ENCODE assay signal across 8 cellular contexts in the genomic region with DNA sequence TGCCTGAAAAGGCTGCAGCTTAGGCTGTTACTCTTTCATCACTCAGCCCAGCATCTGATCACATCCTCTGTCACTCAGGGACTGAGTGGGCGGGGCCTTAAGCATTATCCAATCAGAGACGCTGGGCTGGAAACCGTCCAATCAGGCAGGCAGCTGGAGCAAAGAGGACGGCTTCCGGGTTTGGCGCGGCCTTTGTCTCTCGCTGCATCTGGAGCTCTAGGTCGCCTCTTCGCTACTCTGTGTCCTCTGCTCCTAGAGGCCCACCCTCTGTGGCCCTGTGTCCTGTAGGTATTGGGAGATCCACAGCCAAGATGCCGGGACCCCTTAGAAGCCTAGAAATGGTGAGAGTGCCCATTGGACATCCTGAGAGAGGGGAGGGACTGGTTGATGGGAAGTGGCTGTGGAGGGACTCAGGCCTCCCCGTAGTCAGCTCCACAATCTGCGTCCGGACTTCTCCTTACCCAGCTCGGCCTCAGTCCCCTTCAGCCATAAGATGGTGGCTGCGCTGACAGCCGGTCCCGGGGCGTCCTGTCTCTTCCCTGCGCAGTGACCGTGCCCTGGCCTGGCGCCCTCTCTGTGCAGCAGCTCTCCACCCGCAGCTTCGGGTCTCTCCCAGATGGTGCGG. TPM values are rescaled to one million over a fixed set of nuclear protein-coding genes. Genes with fewer than 3 reads are reported as not detected.
A peak's percentile ranks its signal among the peaks of the same experiment; 100 is the strongest.
DNase-seq lines count a peak whose midpoint lies in the region; ATAC-seq and TF ChIP-seq lines count a peak whose summit lies in the region.

ZNF486 (plus strand) TSS at position 195 of the 625 bp plus-strand sequence; CDS start at position 312, 117 bp downstream.

- DNase-seq in GM20000 (ENCODE audit: low spot score) (peak; percentile 82), HuH-7.5 (ENCODE audit: low spot score) (peak; percentile 39), WTC11 (ENCODE audit: low spot score) (peak; percentile 98), caudate nucleus (lab: John Stamatoyannopoulos, UW) (peak; percentile 57 to 99 (median 91)), immature natural killer cell (peak; percentile 90 to 93 (median 92)), NOMO-1 treated with DMSO at 0.1 percent for 48 hours (lab: John Stamatoyannopoulos, UW; ENCODE audit: unreplicated experiment) (no peak)

- H3K27me3 Mint-ChIP-seq in WTC11 (ENCODE audit: low read depth) (no peaks in the 10 kb centered on the region), immature natural killer cell (ENCODE audit: low read depth in 3 of 3) (peaks cover 2 to 7% (median 6%) of the 10 kb centered on the region in 3 donors)

- H3K27me3 ChIP-seq in BLaER1 treated with 17β-estradiol and CSF1 and Interleukin-3, amounts not matched to agents 10 nM and 100 nM, result no peaks in the 10 kb centered on the region

- H3K4me3 Mint-ChIP-seq in WTC11, result peak within 1 kb of the TSS; percentile 98
- peak within 1 kb of the TSS; percentile 97 to 99 (median 98) for H3K4me3 Mint-ChIP-seq in immature natural killer cell

- no peaks in the 10 kb centered on the region for H4K20me1 ChIP-seq in BLaER1 treated with 17β-estradiol and CSF1 and Interleukin-3, amounts not matched to agents 10 nM and 100 nM

- H3K36me3 Mint-ChIP-seq in WTC11, result peaks cover 30% of the 10 kb centered on the region
- peaks cover 0 to 19% (median 19%) of the 10 kb centered on the region in 3 donors for H3K36me3 Mint-ChIP-seq in immature natural killer cell

- ATAC-seq in WTC11, result peak; percentile 97

- H3K27ac ChIP-seq in BLaER1 treated with 17β-estradiol and CSF1 and Interleukin-3, amounts not matched to agents 10 nM and 100 nM, result peak within 1 kb of the TSS; percentile 61 to 94 (median 88)
- H3K27ac ChIP-seq in caudate nucleus (ENCODE audit: low read depth, low read length), result no peak within 1 kb of the TSS
- peak within 1 kb of the TSS in 19 of 21 experiments; percentile 14 to 83 (median 70) for H3K27ac ChIP-seq in skin epidermis

- H3K9me3 ChIP-seq in BLaER1 treated with 17β-estradiol and CSF1 and Interleukin-3, amounts not matched to agents 10 nM and 100 nM (replicated peaks in 1 of 11), result peaks cover 98 to 100% (median 99%) of the 10 kb centered on the region in 11 experiments

- H3K4me2 ChIP-seq in BLaER1 treated with 17β-estradiol and CSF1 and Interleukin-3, amounts not matched to agents 10 nM and 100 nM, result peak within 1 kb of the TSS; percentile 41 to 76 (median 60)

- CTCF ChIA-PET in WTC11 (lab: Charles Lee), result interaction anchor here (0.6 to 2.1 kb wide), 8 partner anchors 19 to 635 kb away, joined by 3 to 20 read pairs (median 4); partner anchors contain the start of gene ZNF682

- peaks cover 33 to 73% (median 61%) of the 10 kb centered on the region in 11 experiments for H3K36me3 ChIP-seq in BLaER1 treated with 17β-estradiol and CSF1 and Interleukin-3, amounts not matched to agents 10 nM and 100 nM

- peak within 1 kb of the TSS; percentile 77 to 90 (median 83) for H3K9ac ChIP-seq in BLaER1 treated with 17β-estradiol and CSF1 and Interleukin-3, amounts not matched to agents 10 nM and 100 nM

- POLR2A ChIA-PET in WTC11 (lab: Charles Lee), result interaction anchor here (0.6 to 2.7 kb wide), 20 partner anchors 12 to 1441 kb away, joined by 3 to 19 read pairs (median 4); partner anchors contain the start of genes ZNF682 and ZNF90

- peak within 1 kb of the TSS; percentile 98 for H3K27ac Mint-ChIP-seq in WTC11
- peak within 1 kb of the TSS; percentile 89 to 96 (median 94) for H3K27ac Mint-ChIP-seq in immature natural killer cell

- H3K9me3 Mint-ChIP-seq in WTC11 (no peaks in the 10 kb centered on the region; the same call in 1 of the 2 replicates), immature natural killer cell (peaks cover 0 to 2% (median 0%) of the 10 kb centered on the region in 6 donors)

- H3K4me1 Mint-ChIP-seq in WTC11 (peaks cover 51% of the 10 kb centered on the region), immature natural killer cell (peaks cover 31 to 52% of the 10 kb centered on the region in 2 donors)

- peak within 1 kb of the TSS; percentile 60 to 82 (median 72) for H3K4me3 ChIP-seq in BLaER1 treated with 17β-estradiol and CSF1 and Interleukin-3, amounts not matched to agents 10 nM and 100 nM
- peak within 1 kb of the TSS; percentile 40 to 68 (median 55) for H3K4me3 ChIP-seq in skin epidermis

- TF ChIP-seq CTCF in GM20000 (IDR thresholded peaks at IDR 0.05; ENCODE audit: extremely low read depth, missing control alignments) (no peak), WTC11 (IDR thresholded peaks at IDR 0.05) (no peak)

- peaks cover 13 to 15% (median 14%) of the 10 kb centered on the region in 10 experiments for H3K4me1 ChIP-seq in BLaER1 treated with 17β-estradiol and CSF1 and Interleukin-3, amounts not matched to agents 10 nM and 100 nM

TF ChIP-seq in WTC11, 78 proteins besides CTCF, POLR2A, EP300 and RAD21 (continues in another document):
- TF ChIP-seq ETV6 (CRISPR knock-in tag; IDR thresholded peaks at IDR 0.05), result 0 out of 2 replicates have a peak, but pooled peaks have one; percentile 47
- TF ChIP-seq AR (CRISPR knock-in tag; IDR thresholded peaks at IDR 0.05), result no peak
- TF ChIP-seq ARID4B (CRISPR knock-in tag; IDR thresholded peaks at IDR 0.05; ENCODE audit: borderline replicate concordance), result peak; percentile 63; the same call in 1 of the 2 replicates
- TF ChIP-seq, protein P1, sequence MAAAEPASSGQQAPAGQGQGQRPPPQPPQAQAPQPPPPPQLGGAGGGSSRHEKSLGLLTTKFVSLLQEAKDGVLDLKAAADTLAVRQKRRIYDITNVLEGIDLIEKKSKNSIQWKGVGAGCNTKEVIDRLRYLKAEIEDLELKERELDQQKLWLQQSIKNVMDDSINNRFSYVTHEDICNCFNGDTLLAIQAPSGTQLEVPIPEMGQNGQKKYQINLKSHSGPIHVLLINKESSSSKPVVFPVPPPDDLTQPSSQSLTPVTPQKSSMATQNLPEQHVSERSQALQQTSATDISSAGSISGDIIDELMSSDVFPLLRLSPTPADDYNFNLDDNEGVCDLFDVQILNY (CRISPR knock-in tag; IDR thresholded peaks at IDR 0.05), result peak; percentile 59; the same call in 1 of the 2 replicates

RNA-seq across cellular contexts. Expression of gene ZNF486, which starts in this region (rescaled TPM):
- total RNA-seq in WTC11 (2021), result 20.7 to 22.3 TPM (median 20.8 TPM) in 3 replicates
- polyA plus RNA-seq in immature natural killer cell, result 1 to 10 TPM; 2.1 to 5.5 (median 5.4) TPM
